8 cellular contexts compared by ENCODE assay signal in genomic region chr15:31328999-31329639, GRCh38. TPM values are rescaled to one million over a fixed set of nuclear protein-coding genes. Genes with fewer than 3 reads are reported as not detected.
DNase-seq lines count a peak whose midpoint lies in the region; ATAC-seq and TF ChIP-seq lines count a peak whose summit lies in the region.

No MANE protein-coding gene starts in this region.

- H3K4me3 Mint-ChIP-seq in HFFc6 = peak overlapping the region; percentile 95

- no peak for ATAC-seq in activated naive CD4-positive, alpha-beta T cell treated with anti-CD3 and anti-CD28 coated beads, Interleukin-2, amount 50 U/mL, for 72 hours
- ATAC-seq in GM21737 (IDR thresholded peaks at IDR 0.05; ENCODE audit: unreplicated experiment) (no peak), HG03139 (IDR thresholded peaks at IDR 0.05; ENCODE audit: unreplicated experiment) (no peak)

- no peak for DNase-seq in BJ (ENCODE audit: low read depth)
- no peak for DNase-seq in HFFc6
- DNase-seq in activated naive CD4-positive, alpha-beta T cell treated with anti-CD3 and anti-CD28 coated beads, Interleukin-2, amount 50 U/mL, for 72 hours (ENCODE audit: low spot score in 2 of 2) = peak in 1 of 2 donors; percentile 32
- DNase-seq in kidney epithelial cell (ENCODE audit: low read depth) = no peak
- peak in 1 of 49 donors; percentile 64 for DNase-seq in substantia nigra (lab: John Stamatoyannopoulos, UW)
- no peak for DNase-seq in amniotic stem cell (lab: John Stamatoyannopoulos, UW)

- H3K27ac ChIP-seq in substantia nigra (ENCODE audit: low read depth, low read length, poor library complexity, severe bottlenecking) = peak overlapping the region; percentile 92

- H3K36me3 ChIP-seq in BJ (ENCODE audit: control insufficient read depth, insufficient read depth, low read length) (peaks cover 1% of the 10 kb centered on the region; the same call in 1 of the 2 replicates), kidney epithelial cell (ENCODE audit: control insufficient read depth, insufficient read depth, low read length) (no peaks in the 10 kb centered on the region)

- H3K36me3 Mint-ChIP-seq in HFFc6 (ENCODE audit: low read depth) = no peaks in the 10 kb centered on the region
- H3K36me3 Mint-ChIP-seq in activated naive CD4-positive, alpha-beta T cell treated with anti-CD3 and anti-CD28 coated beads, Interleukin-2, amount 50 U/mL, for 72 hours = peaks cover 18 to 24% of the 10 kb centered on the region in 2 donors

- H3K27me3 Mint-ChIP-seq in HFFc6 (ENCODE audit: insufficient read depth) = peaks cover 2% of the 10 kb centered on the region

- TF ChIP-seq CTCF in BJ (IDR thresholded peaks at IDR 0.05; ENCODE audit: insufficient read depth, low read depth, low read length) (no peak), HFFc6 (IDR thresholded peaks at IDR 0.05) (no peak), kidney epithelial cell (IDR thresholded peaks at IDR 0.05; ENCODE audit: insufficient read depth, low read length, poor library complexity, severe bottlenecking) (no peak)

- H3K27me3 ChIP-seq in BJ (ENCODE audit: control insufficient read depth, insufficient read depth, low read length) (no peaks in the 10 kb centered on the region), kidney epithelial cell (ENCODE audit: control insufficient read depth, insufficient read depth, low read length) (no peaks in the 10 kb centered on the region)

- peaks cover 33% of the 10 kb centered on the region for H3K4me1 Mint-ChIP-seq in HFFc6 (ENCODE audit: low read depth)

- POLR2A ChIA-PET in BJ (lab: Charles Lee) = interaction anchor here (0.6 kb wide), 1 partner anchor 29 kb away, joined by 3 read pairs; no protein-coding TSS in a partner anchor

- peak overlapping the region; percentile 89 for H3K27ac Mint-ChIP-seq in HFFc6
- peak overlapping the region; percentile 89 to 92 for H3K27ac Mint-ChIP-seq in activated naive CD4-positive, alpha-beta T cell treated with anti-CD3 and anti-CD28 coated beads, Interleukin-2, amount 50 U/mL, for 72 hours

- H3K9me3 Mint-ChIP-seq in HFFc6 = no peaks in the 10 kb centered on the region
- H3K9me3 Mint-ChIP-seq in activated naive CD4-positive, alpha-beta T cell treated with anti-CD3 and anti-CD28 coated beads, Interleukin-2, amount 50 U/mL, for 72 hours = no peaks in the 10 kb centered on the region

- CTCF ChIA-PET in BJ (lab: Yijun Ruan, JAX) = interaction anchor here (0.7 to 1.0 kb wide), 3 partner anchors 12 to 160 kb away, joined by 3 to 5 read pairs (median 4); no protein-coding TSS in a partner anchor

- H3K4me3 ChIP-seq in BJ (ENCODE audit: low read depth, low read length) (peak overlapping the region; percentile 60), kidney epithelial cell (ENCODE audit: low read depth, low read length) (peak overlapping the region; percentile 66)

RNA-seq across cellular contexts. Expression of gene KLF13, which starts 2.5 kb away (rescaled TPM):
- 11.5 and 13.7 TPM in 2 replicates for polyA plus RNA-seq in BJ (2011; rRNA removed)
- polyA minus RNA-seq in BJ (2011; rRNA and poly(A)+ RNA removed) = 15.3 and 16.0 TPM in 2 replicates
- total RNA-seq in HFFc6 (2021; fragmentation: NEBNext Ultra II Directional; extraction: Animal tissue kit (Norgen Biotek cat#: 25700)) = 10 to 100 TPM; 22.5 to 29.1 (median 23.5) TPM
- 100 to 1,000 TPM; 124 to 161 TPM for total RNA-seq in activated naive CD4-positive, alpha-beta T cell treated with anti-CD3 and anti-CD28 coated beads, Interleukin-2, amount 50 U/mL, for 72 hours
- total RNA-seq in kidney epithelial cell = 66.2 and 67.7 TPM in 2 replicates
